Comparison of ENCODE assay signal across 8 cellular contexts in the genomic region with DNA sequence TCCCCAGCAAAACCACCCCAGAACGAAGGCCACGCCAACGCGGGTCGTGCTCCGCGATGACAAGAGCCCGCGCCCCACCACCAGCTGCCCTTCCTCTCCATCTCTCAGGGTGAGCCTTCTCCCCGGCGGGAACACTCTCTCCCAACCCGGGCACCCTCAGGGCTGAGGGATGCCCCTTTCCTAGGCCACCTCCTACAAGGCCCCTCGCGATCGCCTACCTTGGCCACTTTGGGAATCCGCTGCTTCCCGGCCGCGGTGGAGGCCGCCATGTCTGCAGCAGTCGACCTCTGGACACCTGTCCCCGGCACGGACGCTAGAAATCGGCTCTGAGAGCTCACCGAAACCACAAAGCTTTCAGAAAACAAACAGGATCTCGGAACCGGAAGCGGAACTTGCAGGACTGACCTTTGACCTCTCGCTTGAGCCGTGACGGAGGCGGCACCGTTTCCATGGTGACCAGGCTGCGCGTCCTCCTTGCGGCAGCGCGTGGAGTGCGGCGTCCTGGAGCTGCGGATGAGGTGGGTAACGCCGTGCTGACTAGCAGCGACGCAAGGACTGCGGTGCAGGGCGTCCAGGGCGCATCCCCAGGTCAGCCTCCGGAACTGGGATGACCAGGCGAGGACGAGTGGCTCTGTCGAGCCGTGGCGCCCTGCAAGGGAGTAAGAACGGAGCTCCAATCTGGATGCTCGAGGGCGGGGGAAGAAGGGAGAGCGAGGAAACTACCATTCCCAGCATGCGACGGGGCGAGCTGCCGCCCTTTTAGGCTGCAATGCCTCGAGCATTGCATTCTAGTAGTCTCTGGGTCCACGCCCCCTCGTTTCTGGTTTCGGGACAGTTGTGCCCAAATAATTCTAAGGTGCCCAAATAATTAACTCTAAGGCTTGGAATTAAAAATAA. TPM values are rescaled to one million over a fixed set of nuclear protein-coding genes. Genes with fewer than 3 reads are reported as not detected.
DNase-seq lines count a peak whose midpoint lies in the region; ATAC-seq, FAIRE-seq and TF ChIP-seq lines count a peak whose summit lies in the region.

A gene with protein sequence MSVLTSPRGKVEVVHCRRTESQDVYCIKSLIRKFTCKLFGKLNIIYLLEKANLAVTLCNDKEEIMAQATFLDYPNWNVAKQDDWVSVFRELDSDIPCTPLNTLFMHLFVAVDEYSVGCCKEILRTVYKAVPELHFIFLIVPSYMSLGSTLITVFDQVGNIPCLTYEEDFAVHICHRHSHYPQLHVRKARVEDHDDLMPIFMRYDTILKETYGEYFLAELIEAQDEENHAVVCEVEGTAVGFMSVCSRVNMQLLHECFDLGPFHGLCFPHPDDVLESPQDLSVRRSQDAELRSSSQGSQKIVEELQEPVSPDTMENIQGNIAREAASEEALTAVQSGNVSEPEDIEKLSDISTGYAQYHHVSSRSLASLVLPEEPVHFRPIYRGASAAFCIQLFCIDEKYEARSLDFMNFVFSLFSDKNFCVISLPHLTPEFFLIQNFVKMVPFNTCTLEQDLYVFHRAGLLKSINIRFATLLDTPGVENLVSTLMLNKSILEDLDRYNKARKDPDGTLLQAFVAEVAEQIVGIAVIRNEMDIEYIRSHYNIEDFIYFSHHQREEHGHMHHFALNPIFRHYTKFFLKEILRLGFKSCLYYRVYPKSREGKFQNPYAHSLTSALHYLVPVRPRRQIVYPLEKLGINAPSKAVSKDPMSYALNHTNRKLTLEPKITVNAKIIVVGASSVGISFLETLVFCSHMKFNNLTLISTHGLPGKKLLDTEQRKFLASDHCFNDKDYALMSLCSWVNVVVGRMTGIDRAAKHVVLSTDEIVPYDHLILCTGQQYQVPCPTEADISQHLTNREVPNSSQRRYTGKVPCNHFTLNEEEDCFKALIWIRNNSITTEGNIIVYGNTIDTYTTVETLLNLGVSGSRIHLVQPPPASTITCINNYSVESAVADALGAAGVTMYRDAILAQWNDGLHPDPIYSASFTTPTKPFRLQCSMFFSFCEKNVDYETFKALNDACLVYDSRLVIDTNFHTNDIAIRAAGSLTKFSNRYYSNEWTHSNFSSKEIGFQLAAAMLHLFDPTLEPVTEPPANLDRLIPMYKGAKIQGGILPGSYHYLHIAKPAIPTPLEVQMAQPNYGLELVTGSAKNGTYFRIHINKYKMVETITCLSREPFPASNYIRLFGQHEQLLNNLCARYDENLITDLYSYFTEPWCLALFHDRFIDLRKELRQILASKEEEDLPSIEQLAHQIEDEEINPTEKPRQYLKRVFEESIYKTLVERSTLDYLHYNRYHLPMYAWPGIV (plus strand): TSS at position 459 of the 897 bp plus-strand sequence. CDS start 4,122 bp downstream, outside the sequence.
A gene (minus strand): TSS at position 393 of the 897 bp plus-strand sequence. CDS start 124 bp downstream, at position 269.

- DNase-seq in NCI-H187 treated with DMSO at 0.1 percent for 48 hours (lab: John Stamatoyannopoulos, UW) (peak; percentile 37), astrocyte (ENCODE audit: low read depth) (peak; percentile 90), right cardiac atrium (peak; percentile 97 to 99 (median 98)), psoas muscle (peak; percentile 95 to 98), urothelium cell line (ENCODE audit: low spot score) (peak; percentile 93)
- peak; percentile 96 for DNase-seq in T-helper 2 cell treated with Interferon-gamma antibody and Interleukin-4, amounts not matched to agents 5 μg/mL and 100 μg/mL, for 36 hours (ENCODE audit: low spot score)

- peak within 1 kb of the TSS; percentile 95 for H3K27ac Mint-ChIP-seq in T-helper 2 cell treated with Interferon-gamma antibody and Interleukin-4, amounts not matched to agents 5 μg/mL and 100 μg/mL, for 36 hours
- peak within 1 kb of the TSS; percentile 94 for H3K27ac Mint-ChIP-seq in astrocyte (ENCODE audit: unreplicated experiment)

- H3K27ac ChIP-seq in astrocyte (ENCODE audit: low read depth, low read length): peak within 1 kb of the TSS; percentile 74
- peak within 1 kb of the TSS; percentile 73 for H3K27ac ChIP-seq in right cardiac atrium (ENCODE audit: low read length)
- peak within 1 kb of the TSS; percentile 91 for H3K27ac ChIP-seq in psoas muscle

- no peaks in the 10 kb centered on the region for H3K27me3 Mint-ChIP-seq in T-helper 2 cell treated with Interferon-gamma antibody and Interleukin-4, amounts not matched to agents 5 μg/mL and 100 μg/mL, for 36 hours (ENCODE audit: low read depth)
- no peaks in the 10 kb centered on the region for H3K27me3 Mint-ChIP-seq in astrocyte (ENCODE audit: low read depth, unreplicated experiment)

- H3K79me2 ChIP-seq in astrocyte (ENCODE audit: insufficient read depth, low read length): peaks cover 19% of the 10 kb centered on the region

- peak within 1 kb of the TSS; percentile 90 for H3K9ac ChIP-seq in astrocyte (ENCODE audit: low read length)

- no peaks in the 10 kb centered on the region for H4K20me1 ChIP-seq in astrocyte (ENCODE audit: insufficient read depth, low read length)

- H3K36me3 ChIP-seq in astrocyte (ENCODE audit: insufficient read depth, low read length): peaks cover 22% of the 10 kb centered on the region
- H3K36me3 ChIP-seq in psoas muscle (ENCODE audit: insufficient read depth in 1 of 2, low read depth in 1 of 2): peaks cover 9 to 36% of the 10 kb centered on the region in 2 donors

- H3K9me3 ChIP-seq in astrocyte (ENCODE audit: insufficient read depth, low read depth, low read length): no peaks in the 10 kb centered on the region
- H3K9me3 ChIP-seq in right cardiac atrium (ENCODE audit: control insufficient read depth, low read length): no peaks in the 10 kb centered on the region
- H3K9me3 ChIP-seq in psoas muscle: no peaks in the 10 kb centered on the region

- H3K36me3 Mint-ChIP-seq in T-helper 2 cell treated with Interferon-gamma antibody and Interleukin-4, amounts not matched to agents 5 μg/mL and 100 μg/mL, for 36 hours (ENCODE audit: low read depth): peaks cover 26% of the 10 kb centered on the region
- H3K36me3 Mint-ChIP-seq in astrocyte (ENCODE audit: low read depth, unreplicated experiment): peaks cover 2% of the 10 kb centered on the region

- H3K27me3 ChIP-seq in astrocyte (ENCODE audit: insufficient read depth, low read length): peaks cover 5% of the 10 kb centered on the region
- H3K27me3 ChIP-seq in right cardiac atrium (ENCODE audit: control insufficient read depth, insufficient read depth): no peaks in the 10 kb centered on the region
- no peaks in the 10 kb centered on the region for H3K27me3 ChIP-seq in psoas muscle (ENCODE audit: insufficient read depth in 3 of 3, low read length in 2 of 3)

- peak within 1 kb of the TSS; percentile 96 for H3K4me3 Mint-ChIP-seq in T-helper 2 cell treated with Interferon-gamma antibody and Interleukin-4, amounts not matched to agents 5 μg/mL and 100 μg/mL, for 36 hours
- H3K4me3 Mint-ChIP-seq in astrocyte (ENCODE audit: unreplicated experiment): peak within 1 kb of the TSS; percentile 100

- under 1% methylated on average over 67 of the region's 67 CpGs for WGBS in right cardiac atrium
- WGBS in psoas muscle, 3 donors: 0% methylated on average over 67 of the region's 67 CpGs

- H3K4me2 ChIP-seq in astrocyte (ENCODE audit: low read length): peak within 1 kb of the TSS; percentile 90

- ATAC-seq in GM18505 (IDR thresholded peaks at IDR 0.05; ENCODE audit: unreplicated experiment) (peak; percentile 95), HG02970 (IDR thresholded peaks at IDR 0.05; ENCODE audit: low FRiP score, unreplicated experiment) (peak; percentile 97), right cardiac atrium (peak; percentile 99), psoas muscle (peak; percentile 98 to 99 (median 98))

- peak; percentile 83 for TF ChIP-seq POLR2A in GM18505 (IDR thresholded peaks at IDR 0.05; ENCODE audit: borderline replicate concordance, extremely low read depth, insufficient read depth, insufficient read length)

- H3K4me3 ChIP-seq in astrocyte (ENCODE audit: insufficient read depth, low read depth, low read length): peak within 1 kb of the TSS; percentile 91
- H3K4me3 ChIP-seq in right cardiac atrium (ENCODE audit: low read length): peak within 1 kb of the TSS; percentile 88
- peak within 1 kb of the TSS; percentile 91 for H3K4me3 ChIP-seq in psoas muscle

- intact Hi-C loops in right cardiac atrium (cut with DNase I): no loop called here
- intact Hi-C loops in psoas muscle (cut with DNase I): loop anchor here in 1 of 2 donors (5.0 kb wide), 1 partner anchor 35 kb away; a partner anchor contains a TSS

- FAIRE-seq in astrocyte (lab: Jason Lieb, UNC) (peak; percentile 89), urothelium cell line (lab: Jason Lieb, UNC) (peak; percentile 99)

- TF ChIP-seq CTCF in astrocyte (IDR thresholded peaks at IDR 0.05; ENCODE audit: insufficient read depth, low read depth, low read length) (no peak), psoas muscle (IDR thresholded peaks at IDR 0.05) (no peak)

- H3K4me1 ChIP-seq in astrocyte (ENCODE audit: insufficient read depth, low read length) (peaks cover 5% of the 10 kb centered on the region), right cardiac atrium (ENCODE audit: control insufficient read depth, insufficient read depth, low read length) (no peaks in the 10 kb centered on the region), psoas muscle (peaks cover 9% of the 10 kb centered on the region)

- peaks cover 9% of the 10 kb centered on the region for H3K4me1 Mint-ChIP-seq in T-helper 2 cell treated with Interferon-gamma antibody and Interleukin-4, amounts not matched to agents 5 μg/mL and 100 μg/mL, for 36 hours (ENCODE audit: low read depth)
- H3K4me1 Mint-ChIP-seq in astrocyte (ENCODE audit: low read depth, unreplicated experiment): no peaks in the 10 kb centered on the region

- H2AFZ ChIP-seq in astrocyte (ENCODE audit: low read depth, low read length): peak within 1 kb of the TSS; percentile 91

- H3K9me3 Mint-ChIP-seq in T-helper 2 cell treated with Interferon-gamma antibody and Interleukin-4, amounts not matched to agents 5 μg/mL and 100 μg/mL, for 36 hours: no peaks in the 10 kb centered on the region
- H3K9me3 Mint-ChIP-seq in astrocyte (ENCODE audit: unreplicated experiment): no peaks in the 10 kb centered on the region

RNA-seq across cellular contexts. Expression of the first gene that starts in this region (rescaled TPM):
- total RNA-seq in astrocyte (not detected in 2 replicates), right cardiac atrium (1 to 10 TPM in 1 of 4 donors, under 1 TPM in 2, not detected in 1; 0.74 to 2.4 (median 0.75) TPM), psoas muscle (10 to 100 TPM; 23.2 to 59.4 (median 38.8) TPM)
- polyA plus RNA-seq in right cardiac atrium (0.11 TPM), psoas muscle (10 to 100 TPM in 2 of 3 donors, 1 to 10 TPM in 1; 8.3 to 32.3 (median 10.9) TPM)

RNA-seq across cellular contexts. Expression of the second gene that starts in this region (rescaled TPM):
- total RNA-seq in astrocyte (20.1 and 20.2 TPM in 2 replicates), right cardiac atrium (10 to 100 TPM; 15.6 to 17.6 (median 16.0) TPM), psoas muscle (10 to 100 TPM; 20.1 to 30.6 (median 24.2) TPM)
- polyA plus RNA-seq in right cardiac atrium (10.9 TPM), psoas muscle (10 to 100 TPM; 20.3 to 28.8 (median 23.2) TPM)

Comparison
In these comparisons a context has a peak if more than half of its experiments do, and no peak if none do; other contexts are left out.
1. Peak in every context shown above with its lines: DNase-seq, ATAC-seq, H3K4me3 ChIP-seq and H3K27ac ChIP-seq.
2. RNA of the first gene that starts in this region (total RNA-seq): 23.2 to 59.4 TPM in psoas muscle; 0.74 to 2.4 TPM in right cardiac atrium and not detected in astrocyte; every median in the first group is over 4 times any median in the second.
3. DNase-seq: peak in every context shown above with its lines; median percentile 98 in right cardiac atrium; 96 in psoas muscle; 96 in T-helper 2 cell treated with Interferon-gamma antibody and Interleukin-4, amounts not matched to agents 5 μg/mL and 100 μg/mL, for 36 hours; 93 in urothelium cell line; 90 in astrocyte; 37 in NCI-H187 treated with DMSO at 0.1 percent for 48 hours.